In the genomic region with DNA sequence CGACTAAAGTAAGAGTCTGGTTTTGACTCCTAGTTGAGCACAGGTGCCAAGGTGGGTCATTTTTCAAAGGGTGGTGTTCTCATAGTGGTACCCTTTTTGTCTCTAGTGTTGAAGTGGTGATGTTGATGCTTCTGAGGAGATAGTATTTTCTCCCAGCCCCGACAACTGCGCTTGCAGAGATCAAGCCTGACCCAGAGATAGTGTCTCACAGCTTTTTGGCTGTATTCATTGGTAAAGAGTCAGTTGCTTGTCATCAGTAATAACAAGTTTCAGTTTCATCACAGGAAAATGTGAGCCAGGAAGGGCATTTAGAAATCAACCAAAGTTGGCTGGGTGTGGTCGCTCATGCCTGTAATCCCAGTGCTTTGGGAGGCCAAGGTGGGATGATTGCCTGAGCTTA, we compare ENCODE assay signal across 12 cellular contexts.
DNase-seq lines count a peak whose midpoint lies in the region; ATAC-seq, FAIRE-seq and TF ChIP-seq lines count a peak whose summit lies in the region.
"Had no signal": no experiment of that assay in that cellular context is flagged by ENCODE, and none has a peak within 500 bp of the region (broad histone marks: within the 10 kb centered on the region; RNA-seq: fewer than 3 reads in every experiment).

No MANE protein-coding gene starts in this region.

- no peak overlapping the region for H3K27ac Mint-ChIP-seq in activated CD4-positive, alpha-beta T cell treated with anti-CD3 and anti-CD28 coated beads for 36 hours

- no peaks in the 10 kb centered on the region for H3K79me2 ChIP-seq in OCI-LY3 (ENCODE audit: low read length)
- no peaks in the 10 kb centered on the region for H3K79me2 ChIP-seq in keratinocyte (ENCODE audit: control insufficient read depth, insufficient read depth, low read length)

- peak overlapping the region; percentile 53 for H3K4me3 ChIP-seq in OCI-LY3 (ENCODE audit: low read length)
- no peak overlapping the region for H3K4me3 ChIP-seq in keratinocyte (ENCODE audit: control insufficient read depth in 2 of 3, extremely low read depth in 1 of 3, insufficient read depth in 2 of 3, low read depth in 1 of 3, low read length in 3 of 3)
- H3K4me3 ChIP-seq: SJSA1 had no signal

- H2AFZ ChIP-seq in OCI-LY3 (ENCODE audit: low read depth, low read length) (no peak overlapping the region; the same call in 1 of the 2 replicates), keratinocyte (ENCODE audit: control insufficient read depth, low read length) (no peak overlapping the region)

- dilution Hi-C loops in keratinocyte (cut with MboI; ENCODE audit: extremely low pct_ligation_motif_present, low sequenced_read_pairs) = no loop called here

- H3K9me1 ChIP-seq in keratinocyte (ENCODE audit: control insufficient read depth, extremely low read depth, insufficient read depth, low read length) = no peaks in the 10 kb centered on the region

- no peaks in the 10 kb centered on the region for H3K36me3 Mint-ChIP-seq in activated CD4-positive, alpha-beta T cell treated with anti-CD3 and anti-CD28 coated beads for 36 hours (ENCODE audit: low read depth)
- H3K36me3 Mint-ChIP-seq: naive B cell had no signal

- H3K27ac ChIP-seq in OCI-LY3 (ENCODE audit: low read length) = peak overlapping the region; percentile 93
- H3K27ac ChIP-seq in keratinocyte (ENCODE audit: control insufficient read depth, insufficient read depth, low read length) = no peak overlapping the region
- H3K27ac ChIP-seq: SJSA1 had no signal

- peaks cover 3% of the 10 kb centered on the region for H3K36me3 ChIP-seq in OCI-LY3 (replicated peaks; ENCODE audit: low read depth, low read length)
- no peaks in the 10 kb centered on the region for H3K36me3 ChIP-seq in keratinocyte (ENCODE audit: control insufficient read depth in 2 of 2, extremely low read depth in 1 of 2, insufficient read depth in 2 of 2, low read length in 2 of 2)
- H3K36me3 ChIP-seq: SJSA1 had no signal

- peak; percentile 74 for ATAC-seq in activated CD4-positive, alpha-beta T cell treated with anti-CD3 and anti-CD28 coated beads for 36 hours
- ATAC-seq in GM21786 (IDR thresholded peaks at IDR 0.05; ENCODE audit: unreplicated experiment) (peak; percentile 28), HG03571 (IDR thresholded peaks at IDR 0.05; ENCODE audit: unreplicated experiment) (no peak)

- intact Hi-C loops in activated CD4-positive, alpha-beta T cell treated with anti-CD3 and anti-CD28 coated beads for 36 hours (cut with DNase I, micrococcal nuclease) = loop anchor here (1.0 to 5.0 kb wide), 9 partner anchors 24 to 139 kb away; a partner anchor contains a TSS

- FAIRE-seq in keratinocyte (lab: Jason Lieb, UNC) = peak; percentile 46

- H3K9ac ChIP-seq in OCI-LY3 (ENCODE audit: low read length) (peak overlapping the region; percentile 70), keratinocyte (ENCODE audit: control insufficient read depth, extremely low read depth, insufficient read depth, low read length) (no peak overlapping the region)

- DNase-seq in activated CD4-positive, alpha-beta T cell treated with anti-CD3 and anti-CD28 coated beads for 36 hours = peak; percentile 29
- DNase-seq in activated CD4-positive, alpha-beta T cell treated with anti-CD3 and anti-CD28 coated beads for 4 hours = no peak
- DNase-seq in keratinocyte (ENCODE audit: low read depth, low spot score) (no peak), NCI-H748 (lab: John Stamatoyannopoulos, UW; ENCODE audit: unreplicated experiment) (no peak), NCI-H187 (lab: John Stamatoyannopoulos, UW) (no peak)
- DNase-seq: naive B cell, NCI-H1436 treated with DMSO at 0.1 percent for 48 hours, trophoblast cell had no signal

- POLR2A ChIA-PET in activated CD4-positive, alpha-beta T cell treated with anti-CD3 and anti-CD28 coated beads for 36 hours (lab: Charles Lee) = interaction anchor here (1.2 kb wide), 1 partner anchor 139 kb away, joined by 5 read pairs; a partner anchor contains a TSS

- no peak overlapping the region for H3K4me3 Mint-ChIP-seq in activated CD4-positive, alpha-beta T cell treated with anti-CD3 and anti-CD28 coated beads for 36 hours

- H3K4me1 Mint-ChIP-seq in activated CD4-positive, alpha-beta T cell treated with anti-CD3 and anti-CD28 coated beads for 36 hours = peaks cover 19% of the 10 kb centered on the region

- CTCF ChIA-PET in activated CD4-positive, alpha-beta T cell treated with anti-CD3 and anti-CD28 coated beads for 36 hours (lab: Charles Lee) = interaction anchor here (0.6 to 1.4 kb wide), 2 partner anchors 237 to 547 kb away, joined by 3 read pairs; no protein-coding TSS in a partner anchor

- TF ChIP-seq CTCF in OCI-LY3 (IDR thresholded peaks at IDR 0.05; ENCODE audit: low read depth, low read length) (no peak), keratinocyte (optimal IDR thresholded peaks at IDR 0.05 in 1 of 3, IDR thresholded peaks at IDR 0.05 in 1 of 3, conservative IDR thresholded peaks at IDR 0.05 in 1 of 3; ENCODE audit: extremely low read depth in 1 of 3, insufficient read depth in 2 of 3, low read length in 3 of 3) (no peak)

- no peaks in the 10 kb centered on the region for H4K20me1 ChIP-seq in OCI-LY3 (ENCODE audit: insufficient read depth, low read length)
- no peaks in the 10 kb centered on the region for H4K20me1 ChIP-seq in keratinocyte (ENCODE audit: control insufficient read depth, extremely low read depth, insufficient read depth, low read length)

- no peaks in the 10 kb centered on the region for H3K9me3 ChIP-seq in OCI-LY3 (ENCODE audit: insufficient read depth, low read length)
- no peaks in the 10 kb centered on the region for H3K9me3 ChIP-seq in keratinocyte (ENCODE audit: control insufficient read depth, low read depth, low read length)
- H3K9me3 ChIP-seq: SJSA1 had no signal

- H3K27me3 ChIP-seq in OCI-LY3 (ENCODE audit: low read depth, low read length) (no peaks in the 10 kb centered on the region), keratinocyte (ENCODE audit: control insufficient read depth, extremely low read depth, insufficient read depth, low read length) (no peaks in the 10 kb centered on the region)
- H3K27me3 ChIP-seq: SJSA1 had no signal

- H3K4me2 ChIP-seq in OCI-LY3 (ENCODE audit: low read length) = peak overlapping the region; percentile 66
- no peak overlapping the region for H3K4me2 ChIP-seq in keratinocyte (ENCODE audit: control insufficient read depth, extremely low read depth, insufficient read depth, low read depth, low read length)

- peaks cover 69% of the 10 kb centered on the region for H3K4me1 ChIP-seq in OCI-LY3 (ENCODE audit: low read length)
- peaks cover 30% of the 10 kb centered on the region for H3K4me1 ChIP-seq in keratinocyte (ENCODE audit: control insufficient read depth, extremely low read depth, insufficient read depth, low read length)

- no peaks in the 10 kb centered on the region for H3K27me3 Mint-ChIP-seq in activated CD4-positive, alpha-beta T cell treated with anti-CD3 and anti-CD28 coated beads for 36 hours
- H3K27me3 Mint-ChIP-seq: naive B cell had no signal

- H3K9me3 Mint-ChIP-seq in activated CD4-positive, alpha-beta T cell treated with anti-CD3 and anti-CD28 coated beads for 36 hours (ENCODE audit: low read depth) = no peaks in the 10 kb centered on the region
- H3K9me3 Mint-ChIP-seq: naive B cell had no signal
